In the genomic region with DNA sequence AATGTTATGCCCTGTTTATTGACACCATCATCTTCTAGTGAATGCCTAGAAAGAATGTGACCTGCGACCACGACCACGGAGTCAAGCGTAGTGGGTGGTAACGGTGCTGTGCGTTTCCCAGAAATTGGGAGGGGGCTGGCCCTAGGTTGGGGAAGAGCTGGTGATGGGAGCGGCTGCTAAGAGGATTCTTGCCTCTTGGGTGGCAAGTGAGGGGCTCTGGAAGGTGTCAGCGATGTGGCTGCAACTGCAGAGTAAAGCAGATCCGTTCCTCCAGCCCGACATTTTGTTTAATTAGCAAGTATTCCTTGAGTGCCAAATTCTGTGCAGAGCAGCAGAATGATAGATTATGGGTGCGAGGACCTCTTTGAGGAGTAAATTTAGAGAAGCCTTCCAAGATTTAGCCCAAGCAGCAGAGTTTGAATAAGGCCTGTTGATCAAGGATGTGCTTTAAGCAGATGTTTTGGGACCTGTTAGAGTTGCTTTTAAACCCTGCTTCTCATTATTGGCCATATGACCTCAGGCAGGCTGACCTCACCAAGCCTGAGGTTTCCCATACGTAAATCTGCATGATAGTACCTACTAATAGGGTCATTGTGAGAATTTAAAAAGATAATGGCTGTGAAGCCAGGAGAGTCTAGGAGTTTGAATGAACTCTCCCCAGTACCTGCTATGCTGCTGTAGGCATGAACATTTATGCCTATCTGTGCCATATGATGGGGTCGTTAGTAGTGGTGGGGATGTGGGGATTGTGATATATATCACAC, we compare ENCODE assay signal across 25 cellular contexts.
DNase-seq lines count a peak whose midpoint lies in the region; ATAC-seq and TF ChIP-seq lines count a peak whose summit lies in the region.
"Had no signal": no experiment of that assay in that cellular context is flagged by ENCODE, and none has a peak within 500 bp of the region (broad histone marks: within the 10 kb centered on the region; RNA-seq: fewer than 3 reads in every experiment).

No MANE protein-coding gene starts in this region.

- H3K9me3 Mint-ChIP-seq in WTC11 = no peaks in the 10 kb centered on the region
- H3K9me3 Mint-ChIP-seq: CD4-positive, alpha-beta memory T cell had no signal

- peak overlapping the region; percentile 28; the same call in 1 of the 2 replicates for H3K4me3 Mint-ChIP-seq in WTC11
- H3K4me3 Mint-ChIP-seq: CD4-positive, alpha-beta memory T cell had no signal

- DNase-seq in H7 = peak; percentile 16
- peak; percentile 26 for DNase-seq in WTC11 (ENCODE audit: low spot score)
- DNase-seq in A673 (ENCODE audit: low spot score) = no peak
- no peak for DNase-seq in foreskin melanocyte
- DNase-seq in SKM-1 treated with dmso at 0.1 percent for 144 hours (lab: John Stamatoyannopoulos, UW; ENCODE audit: unreplicated experiment) = no peak
- DNase-seq in activated CD8-positive, alpha-beta memory T cell treated with anti-CD3 and anti-CD28 coated beads, Interleukin-2, amount 50 U/mL, for 48 hours = no peak
- DNase-seq: C1 segment of cervical spinal cord; CD4-positive, alpha-beta memory T cell; COR-L47; DMS53; GF-D8; KBM-7; NCI-H1105 treated with DMSO at 0.1 percent for 48 hours; NCI-H146; NCI-H1930; NCI-H2107; NCI-H446; NCI-H526; NCI-H82; NK-92 treated with Interleukin-12 subunit alpha and Interleukin-12 subunit beta, amount 100 ng/mL, for 24 hours; PC-9; SJCRH30 had no signal

- POLR2A ChIA-PET in WTC11 (lab: Charles Lee) (no interaction called here), A673 (lab: Charles Lee; ENCODE audit: low non-redundant PET) (no interaction called here)

- CTCF ChIA-PET in WTC11 (lab: Charles Lee) = no interaction called here
- CTCF ChIA-PET in A673 (lab: Charles Lee) = no interaction called here

- no peaks in the 10 kb centered on the region for H3K27me3 Mint-ChIP-seq in WTC11 (ENCODE audit: low read depth)
- H3K27me3 Mint-ChIP-seq: CD4-positive, alpha-beta memory T cell had no signal

- no peaks in the 10 kb centered on the region for H3K36me3 ChIP-seq in H7 (replicated peaks; ENCODE audit: control insufficient read depth, insufficient read depth, low read length)
- no peaks in the 10 kb centered on the region for H3K36me3 ChIP-seq in iPS-20b (ENCODE audit: insufficient read depth, low read depth, low read length)
- H3K36me3 ChIP-seq in A673 (ENCODE audit: insufficient read depth, low read length, poor library complexity, severe bottlenecking) = no peaks in the 10 kb centered on the region
- H3K36me3 ChIP-seq: SJCRH30 had no signal

- no peak overlapping the region for H3K4me3 ChIP-seq in H7 (ENCODE audit: insufficient read depth, low read depth, low read length)
- peak overlapping the region; percentile 39; the same call in 1 of the 2 replicates for H3K4me3 ChIP-seq in iPS-20b (ENCODE audit: low read length)
- H3K4me3 ChIP-seq in A673 (ENCODE audit: low read depth, low read length, poor library complexity, severe bottlenecking) = no peak overlapping the region
- H3K4me3 ChIP-seq: A549, PC-9, SJCRH30 had no signal

- H3K36me3 Mint-ChIP-seq in WTC11 = no peaks in the 10 kb centered on the region

- BruUV-seq in A673 (replicated peaks; lab: Mats Ljungman, UMichigan) = no TSS peak

- H3K27me3 ChIP-seq in H7 (ENCODE audit: control insufficient read depth, insufficient read depth, low read length) (no peaks in the 10 kb centered on the region), iPS-20b (ENCODE audit: insufficient read depth, low read length) (no peaks in the 10 kb centered on the region), A673 (replicated peaks; ENCODE audit: insufficient read depth, low read depth, low read length, poor library complexity) (no peaks in the 10 kb centered on the region)
- H3K27me3 ChIP-seq: SJCRH30 had no signal

- TF ChIP-seq CTCF in WTC11 (IDR thresholded peaks at IDR 0.05) (no peak), A673 (conservative IDR thresholded peaks at IDR 0.05; ENCODE audit: low read depth, low read length) (no peak)

- H3K27ac ChIP-seq in iPS-20b (ENCODE audit: low read length) (no peak overlapping the region), A673 (ENCODE audit: low read depth, low read length, poor library complexity, severe bottlenecking) (no peak overlapping the region)
- H3K27ac ChIP-seq: A549, PC-9, SJCRH30 had no signal

- peaks cover 64% of the 10 kb centered on the region for H3K4me1 Mint-ChIP-seq in WTC11
- H3K4me1 Mint-ChIP-seq: CD4-positive, alpha-beta memory T cell had no signal

- ATAC-seq in WTC11 = peak; percentile 88
- ATAC-seq: A549, Right ventricle myocardium inferior had no signal

- H3K9ac ChIP-seq in iPS-20b (ENCODE audit: low read depth, low read length) = no peak overlapping the region

- H3K27ac Mint-ChIP-seq in WTC11 = peak overlapping the region; percentile 87
- H3K27ac Mint-ChIP-seq: CD4-positive, alpha-beta memory T cell had no signal

- intact Hi-C loops in A673 (cut with micrococcal nuclease; ENCODE audit: unreplicated experiment) = no loop called here

- no peaks in the 10 kb centered on the region for H3K9me3 ChIP-seq in iPS-20b (ENCODE audit: insufficient read depth, low read depth, low read length)
- H3K9me3 ChIP-seq in A673 (ENCODE audit: low read depth, low read length, poor library complexity, severe bottlenecking) = no peaks in the 10 kb centered on the region
- H3K9me3 ChIP-seq: A549, SJCRH30 had no signal

- H3K4me1 ChIP-seq in iPS-20b (ENCODE audit: insufficient read depth, low read length) (peaks cover 26% of the 10 kb centered on the region), A673 (ENCODE audit: insufficient read depth, low read length, poor library complexity, severe bottlenecking) (no peaks in the 10 kb centered on the region)
- H3K4me1 ChIP-seq: A549, SJCRH30 had no signal

TF ChIP-seq in WTC11, 78 proteins besides CTCF, POLR2A, EP300 and RAD21:
- no peak for TF ChIP-seq GABPB1 (CRISPR knock-in tag; IDR thresholded peaks at IDR 0.05)
- TF ChIP-seq, protein P1, sequence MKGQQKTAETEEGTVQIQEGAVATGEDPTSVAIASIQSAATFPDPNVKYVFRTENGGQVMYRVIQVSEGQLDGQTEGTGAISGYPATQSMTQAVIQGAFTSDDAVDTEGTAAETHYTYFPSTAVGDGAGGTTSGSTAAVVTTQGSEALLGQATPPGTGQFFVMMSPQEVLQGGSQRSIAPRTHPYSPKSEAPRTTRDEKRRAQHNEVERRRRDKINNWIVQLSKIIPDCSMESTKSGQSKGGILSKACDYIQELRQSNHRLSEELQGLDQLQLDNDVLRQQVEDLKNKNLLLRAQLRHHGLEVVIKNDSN (CRISPR knock-in tag; IDR thresholded peaks at IDR 0.05) = 0 out of 2 replicates have a peak, but pooled peaks have one; percentile 14
- TF ChIP-seq ZNF138 (CRISPR knock-in tag; conservative IDR thresholded peaks at IDR 0.05) = no peak

Comparison
In these comparisons a context has a peak if more than half of its experiments do, and no peak if none do; other contexts are left out.
1. DNase-seq: peak in H7 (single experiment) and WTC11 (single experiment); none in A673 (single experiment), foreskin melanocyte (single experiment), SKM-1 treated with dmso at 0.1 percent for 144 hours (single experiment) and activated CD8-positive, alpha-beta memory T cell treated with anti-CD3 and anti-CD28 coated beads, Interleukin-2, amount 50 U/mL, for 48 hours (single experiment).